ENCODE assay signal across 10 cellular contexts in genomic region chr17:73634629-73635028, GRCh38.
"Had no signal": no experiment of that assay in that cellular context is flagged by ENCODE, and none has a peak within 500 bp of the region (broad histone marks: within the 10 kb centered on the region; RNA-seq: fewer than 3 reads in every experiment).

No MANE protein-coding gene starts in this region.

- H3K27ac ChIP-seq: gastroesophageal sphincter, heart left ventricle, right atrium auricular region, skin epidermis had no signal

- H3K9me3 ChIP-seq: gastroesophageal sphincter, heart left ventricle, right atrium auricular region had no signal

- H3K4me1 ChIP-seq: heart left ventricle, right atrium auricular region had no signal

- DNase-seq: activated CD4-positive, alpha-beta T cell treated with anti-CD3 and anti-CD28 coated beads for 36 hours; activated CD4-positive, alpha-beta T cell treated with anti-CD3 and anti-CD28 coated beads, Interleukin-2, amount 50 U/mL, for 48 hours; effector CD8-positive, alpha-beta T cell; heart left ventricle; kidney glomerular epithelial cell; left ventricle myocardium superior; stimulated activated naive CD8-positive, alpha-beta T cell treated with anti-CD3 and anti-CD28 coated beads, Interleukin-15, amount 100 ng/mL, for 72 hours had no signal

- H3K36me3 ChIP-seq: gastroesophageal sphincter, heart left ventricle, right atrium auricular region had no signal

- H3K4me3 ChIP-seq: gastroesophageal sphincter, heart left ventricle, right atrium auricular region, skin epidermis had no signal

- H3K27me3 ChIP-seq: heart left ventricle, right atrium auricular region had no signal
